18 cellular contexts compared by ENCODE assay signal in genomic region chr3:176032043-176032442, GRCh38.
A peak's percentile ranks its signal among the peaks of the same experiment; 100 is the strongest.
DNase-seq lines count a peak whose midpoint lies in the region; ATAC-seq and TF ChIP-seq lines count a peak whose summit lies in the region.
"Had no signal": no experiment of that assay in that cellular context is flagged by ENCODE, and none has a peak within 500 bp of the region (broad histone marks: within the 10 kb centered on the region; RNA-seq: fewer than 3 reads in every experiment).

No MANE protein-coding gene starts in this region.

- POLR2A ChIA-PET in HEK293T (lab: Yijun Ruan, JAX): no interaction called here

- H3K4me3 Mint-ChIP-seq in Calu3 (ENCODE audit: low read depth, unreplicated experiment): no peak overlapping the region
- H3K4me3 Mint-ChIP-seq: T-cell had no signal

- CTCF ChIA-PET in HEK293T (lab: Yijun Ruan, JAX): no interaction called here
- CTCF ChIA-PET in Calu3 (lab: Charles Lee): interaction anchor here (0.6 kb wide), 1 partner anchor 17 kb away, joined by 3 read pairs; no protein-coding TSS in a partner anchor

- BruUV-seq in Calu3 (replicated peaks; lab: Mats Ljungman, UMichigan): no TSS peak

- no peak overlapping the region for H3K4me3 ChIP-seq in choroid plexus epithelial cell (ENCODE audit: low read depth, low read length)
- H3K4me3 ChIP-seq: MG63, Peyer's patch had no signal

- TF ChIP-seq CTCF in choroid plexus epithelial cell (conservative IDR thresholded peaks at IDR 0.05; ENCODE audit: low read depth, low read length) (no peak), Calu3 (IDR thresholded peaks at IDR 0.05; ENCODE audit: unreplicated experiment) (no peak)

- peaks cover 6% of the 10 kb centered on the region for H3K9me3 Mint-ChIP-seq in Calu3 (ENCODE audit: low read depth, unreplicated experiment)

- no peaks in the 10 kb centered on the region for H3K36me3 Mint-ChIP-seq in Calu3 (ENCODE audit: insufficient read depth, unreplicated experiment)
- H3K36me3 Mint-ChIP-seq: T-cell had no signal

- no peaks in the 10 kb centered on the region for H3K27me3 Mint-ChIP-seq in Calu3 (ENCODE audit: unreplicated experiment)
- H3K27me3 Mint-ChIP-seq: T-cell had no signal

- DNase-seq in EH (ENCODE audit: low read depth) (peak; percentile 47), HEK293T (ENCODE audit: extremely low spot score) (no peak), choroid plexus epithelial cell (ENCODE audit: low read depth) (peak; percentile 7), iris pigment epithelial cell (ENCODE audit: low read depth) (peak; percentile 10), Calu3 (no peak)
- DNase-seq in activated effector memory CD4-positive, alpha-beta T cell treated with anti-CD3 and anti-CD28 coated beads, Interleukin-2, amount 50 U/mL, for 16 hours: no peak
- DNase-seq: BE2C, DMS79, H7, Kasumi-1, MG63, NCI-H1417, NCI-H187, NCI-H446, NCI-H526, Peyer's patch, T-cell had no signal

- no peak for ATAC-seq in GM18519 (IDR thresholded peaks at IDR 0.05; ENCODE audit: low FRiP score, unreplicated experiment)
- ATAC-seq: T-cell had no signal

- no peak overlapping the region for H3K27ac Mint-ChIP-seq in Calu3 (ENCODE audit: unreplicated experiment)
- H3K27ac Mint-ChIP-seq: T-cell had no signal

- no peaks in the 10 kb centered on the region for H3K4me1 Mint-ChIP-seq in Calu3 (ENCODE audit: low read depth, unreplicated experiment)
- H3K4me1 Mint-ChIP-seq: T-cell had no signal

- intact Hi-C loops in Calu3 (cut with micrococcal nuclease; ENCODE audit: unreplicated experiment): no loop called here

TF ChIP-seq in HEK293T, 16 proteins besides CTCF, POLR2A, EP300 and RAD21:
- no peak for TF ChIP-seq FOXK2 (IDR thresholded peaks at IDR 0.05)
- TF ChIP-seq PKNOX1 (IDR thresholded peaks at IDR 0.05): 0 out of 2 replicates have a peak, but pooled peaks have one; percentile 2
TF ChIP-seq in HEK293T: peak in this region for 1.

Comparison
In these comparisons a context has a peak if more than half of its experiments do, and no peak if none do; other contexts are left out.
1. DNase-seq: peak in EH (single experiment), choroid plexus epithelial cell (single experiment) and iris pigment epithelial cell (single experiment); none in HEK293T (single experiment), activated effector memory CD4-positive, alpha-beta T cell treated with anti-CD3 and anti-CD28 coated beads, Interleukin-2, amount 50 U/mL, for 16 hours (single experiment) and Calu3 (single experiment).